ENCODE assay signal across 10 cellular contexts in genomic region chr12:7638064-7638763, GRCh38. TPM values are rescaled to one million over a fixed set of nuclear protein-coding genes. Genes with fewer than 3 reads are reported as not detected.
DNase-seq lines count a peak whose midpoint lies in the region; ATAC-seq and TF ChIP-seq lines count a peak whose summit lies in the region.
"Had no signal": no experiment of that assay in that cellular context is flagged by ENCODE, and none has a peak within 500 bp of the region (broad histone marks: within the 10 kb centered on the region; RNA-seq: fewer than 3 reads in every experiment).

No MANE protein-coding gene starts in this region.

- H3K4me3 ChIP-seq in right atrium auricular region (no peak overlapping the region), aorta (ENCODE audit: low read length in 2 of 2) (no peak overlapping the region), suprapubic skin (no peak overlapping the region)
- H3K4me3 ChIP-seq: SK-N-MC had no signal

- H3K27me3 ChIP-seq in right atrium auricular region (no peaks in the 10 kb centered on the region), aorta (ENCODE audit: control insufficient read depth in 1 of 2, insufficient read depth in 2 of 2, low read length in 1 of 2) (no peaks in the 10 kb centered on the region), suprapubic skin (peaks cover 3% of the 10 kb centered on the region)

- no peak for TF ChIP-seq POLR2A in suprapubic skin (IDR thresholded peaks at IDR 0.05)

- peaks cover 5% of the 10 kb centered on the region for H3K27me3 Mint-ChIP-seq in activated CD8-positive, alpha-beta T cell treated with anti-CD3 and anti-CD28 coated beads for 36 hours

- CTCF ChIA-PET in activated CD8-positive, alpha-beta T cell treated with anti-CD3 and anti-CD28 coated beads for 36 hours (lab: Charles Lee): interaction anchor here (1.0 to 2.1 kb wide), 11 partner anchors 8 to 474 kb away, joined by 3 to 15 read pairs (median 5); no protein-coding TSS in a partner anchor

- H3K9me3 Mint-ChIP-seq in activated CD8-positive, alpha-beta T cell treated with anti-CD3 and anti-CD28 coated beads for 36 hours: peaks cover 2% of the 10 kb centered on the region

- 7 to 8% methylated on average over 11 of the region's 11 CpGs for WGBS in aorta, 2 donors
- WGBS in suprapubic skin: 14% methylated on average over 11 of the region's 11 CpGs

- H3K4me1 Mint-ChIP-seq in activated CD8-positive, alpha-beta T cell treated with anti-CD3 and anti-CD28 coated beads for 36 hours (ENCODE audit: low read depth): peaks cover 29% of the 10 kb centered on the region

- H3K4me1 ChIP-seq in right atrium auricular region: peaks cover 0 to 5% of the 10 kb centered on the region in 2 donors
- no peaks in the 10 kb centered on the region for H3K4me1 ChIP-seq in aorta (ENCODE audit: control insufficient read depth in 1 of 2, insufficient read depth in 2 of 2, low read length in 2 of 2)
- H3K4me1 ChIP-seq in suprapubic skin: peaks cover 9% of the 10 kb centered on the region

- H3K36me3 ChIP-seq in right atrium auricular region (no peaks in the 10 kb centered on the region), aorta (ENCODE audit: control insufficient read depth in 1 of 2, insufficient read depth in 2 of 2, low read length in 1 of 2) (no peaks in the 10 kb centered on the region), suprapubic skin (no peaks in the 10 kb centered on the region)

- no peak overlapping the region for H3K27ac ChIP-seq in right atrium auricular region
- no peak overlapping the region for H3K27ac ChIP-seq in aorta (ENCODE audit: low read depth in 1 of 2, low read length in 2 of 2)
- H3K27ac ChIP-seq in suprapubic skin: no peak overlapping the region
- H3K27ac ChIP-seq: SK-N-MC had no signal

- DNase-seq in Right ventricle myocardium inferior (ENCODE audit: missing footprints) (no peak), right atrium auricular region (ENCODE audit: low spot score) (no peak), islet precursor cell (peak; percentile 75), aorta (no peak), suprapubic skin (ENCODE audit: low spot score in 2 of 2) (no peak)
- DNase-seq in activated CD8-positive, alpha-beta T cell treated with anti-CD3 and anti-CD28 coated beads for 36 hours: no peak

- POLR2A ChIA-PET in activated CD8-positive, alpha-beta T cell treated with anti-CD3 and anti-CD28 coated beads for 36 hours (lab: Charles Lee): interaction anchor here (1.5 kb wide), 1 partner anchor 38 kb away, joined by 3 read pairs; no protein-coding TSS in a partner anchor

- H3K9me3 ChIP-seq in right atrium auricular region (no peaks in the 10 kb centered on the region), aorta (ENCODE audit: control insufficient read depth, low read length) (no peaks in the 10 kb centered on the region), suprapubic skin (no peaks in the 10 kb centered on the region)

- no peak for TF ChIP-seq EP300 in suprapubic skin (IDR thresholded peaks at IDR 0.05)

- intact Hi-C loops in Right ventricle myocardium inferior (cut with DNase I): loop anchor here (1.0 kb wide), 1 partner anchor 419 kb away; no protein-coding TSS in a partner anchor
- intact Hi-C loops in activated CD8-positive, alpha-beta T cell treated with anti-CD3 and anti-CD28 coated beads for 36 hours (cut with micrococcal nuclease): loop anchor here (2.0 kb wide), 1 partner anchor 419 kb away; no protein-coding TSS in a partner anchor
- intact Hi-C loops in aorta (cut with DNase I): loop anchor here (1.0 to 10.0 kb wide), 3 partner anchors 418 to 493 kb away; no protein-coding TSS in a partner anchor

- no peaks in the 10 kb centered on the region for H3K36me3 Mint-ChIP-seq in activated CD8-positive, alpha-beta T cell treated with anti-CD3 and anti-CD28 coated beads for 36 hours (ENCODE audit: low read depth)

- ATAC-seq in Right ventricle myocardium inferior (peak; percentile 24), aorta (ENCODE audit: low FRiP score) (peak; percentile 8), GM18517 (IDR thresholded peaks at IDR 0.05; ENCODE audit: unreplicated experiment) (no peak), HG03354 (IDR thresholded peaks at IDR 0.05; ENCODE audit: poor library complexity, severe bottlenecking, unreplicated experiment) (no peak)
- no peak for ATAC-seq in activated CD8-positive, alpha-beta T cell treated with anti-CD3 and anti-CD28 coated beads for 36 hours

- H3K27ac Mint-ChIP-seq in activated CD8-positive, alpha-beta T cell treated with anti-CD3 and anti-CD28 coated beads for 36 hours: peak overlapping the region; percentile 25

- H3K4me3 Mint-ChIP-seq in activated CD8-positive, alpha-beta T cell treated with anti-CD3 and anti-CD28 coated beads for 36 hours: peak overlapping the region; percentile 68

- TF ChIP-seq CTCF in right atrium auricular region (IDR thresholded peaks at IDR 0.05): no peak
- no peak for TF ChIP-seq CTCF in activated CD8-positive, alpha-beta T cell treated with anti-CD3 and anti-CD28 coated beads for 36 hours (IDR thresholded peaks at IDR 0.05)
- no peak for TF ChIP-seq CTCF in suprapubic skin (IDR thresholded peaks at IDR 0.05)

RNA-seq across cellular contexts. Expression of gene APOBEC1, which starts 27.5 kb away (rescaled TPM):
- total RNA-seq in Right ventricle myocardium inferior: not detected
- total RNA-seq in right atrium auricular region: not detected
- not detected for total RNA-seq in activated CD8-positive, alpha-beta T cell treated with anti-CD3 and anti-CD28 coated beads for 36 hours
- not detected for total RNA-seq in aorta
- polyA plus RNA-seq in aorta: 10 to 100 TPM in 1 of 2 donors, not detected in 1; 22.8 TPM
- not detected for total RNA-seq in suprapubic skin
- polyA plus RNA-seq: esophagus had no signal

RNA-seq across cellular contexts. Expression of gene GDF3, which starts 57.4 kb away (rescaled TPM):
- total RNA-seq in Right ventricle myocardium inferior (not detected), right atrium auricular region (not detected), aorta (under 1 TPM; 0.30 to 0.84 TPM), suprapubic skin (not detected)
- total RNA-seq in activated CD8-positive, alpha-beta T cell treated with anti-CD3 and anti-CD28 coated beads for 36 hours: not detected
- not detected for polyA plus RNA-seq in aorta

Comparison
In these comparisons a context has a peak if more than half of its experiments do, and no peak if none do; other contexts are left out.
1. ATAC-seq: peak in Right ventricle myocardium inferior (single experiment) and aorta (single experiment); none in activated CD8-positive, alpha-beta T cell treated with anti-CD3 and anti-CD28 coated beads for 36 hours (single experiment), GM18517 (single experiment) and HG03354 (single experiment).